In the genomic region with DNA sequence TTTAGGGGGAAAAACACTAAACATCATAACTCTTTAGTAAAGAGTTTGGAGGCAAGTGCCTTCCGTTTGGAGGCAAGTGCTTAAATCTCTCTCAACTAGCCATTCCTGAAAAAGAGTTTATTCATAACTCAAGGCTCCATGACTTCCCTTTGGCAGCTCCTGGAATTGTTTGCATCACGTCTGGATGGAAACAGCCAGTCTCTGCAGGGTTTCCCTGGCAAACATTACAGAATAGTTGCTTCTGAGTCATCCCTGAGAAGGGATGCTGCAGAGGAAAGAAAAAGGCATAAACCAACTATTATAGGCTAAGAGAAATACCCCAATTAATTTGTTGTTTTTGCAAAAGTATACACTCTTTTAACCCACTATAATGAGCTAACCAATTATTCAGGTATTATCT, we compare ENCODE assay signal across 15 cellular contexts.
DNase-seq lines count a peak whose midpoint lies in the region; ATAC-seq and TF ChIP-seq lines count a peak whose summit lies in the region.
"Had no signal": no experiment of that assay in that cellular context is flagged by ENCODE, and none has a peak within 500 bp of the region (broad histone marks: within the 10 kb centered on the region; RNA-seq: fewer than 3 reads in every experiment).

No MANE protein-coding gene starts in this region.

- no TSS peak for BruUV-seq in IMR-90 (replicated peaks; lab: Mats Ljungman, UMichigan)

- peaks cover 42 to 70% (median 52%) of the 10 kb centered on the region in 3 donors for H3K4me1 Mint-ChIP-seq in CD8-positive, alpha-beta memory T cell

- no peak overlapping the region for H4K8ac ChIP-seq in IMR-90 (ENCODE audit: low read depth in 2 of 2, low read length in 2 of 2)

- CTCF ChIA-PET in IMR-90 (lab: Yijun Ruan, JAX): no interaction called here
- CTCF ChIA-PET in CD8-positive, alpha-beta memory T cell (lab: Charles Lee): no interaction called here

- in situ Hi-C loops in IMR-90 (cut with MboI; ENCODE audit: low sequenced_read_pairs): no loop called here

- no peak overlapping the region for H3K23ac ChIP-seq in IMR-90 (ENCODE audit: low read depth, low read length)

- H4K5ac ChIP-seq in IMR-90 (ENCODE audit: low read depth, low read length): no peak overlapping the region

- no peak overlapping the region for H3K14ac ChIP-seq in IMR-90 (replicated peaks; ENCODE audit: low read depth, low read length)

- H3K18ac ChIP-seq in IMR-90 (ENCODE audit: low read depth, low read length): no peak overlapping the region

- DNase-seq in COR-L47 (lab: John Stamatoyannopoulos, UW) (peak; percentile 13), IMR-90 (peak; percentile 28), cardiac fibroblast (ENCODE audit: low read depth in 2 of 2) (peak; percentile 41 to 70), left lung (no peak), CD1c-positive myeloid dendritic cell (ENCODE audit: extremely low spot score) (no peak), MV-4-11 (lab: John Stamatoyannopoulos, UW) (no peak)
- no peak for DNase-seq in CD8-positive, alpha-beta memory T cell
- DNase-seq: activated CD4-positive, alpha-beta memory T cell treated with anti-CD3 and anti-CD28 coated beads for 36 hours; activated gamma-delta T cell; CD4-positive, CD25-positive, alpha-beta regulatory T cell; nephron progenitor cell had no signal

- no peak for ATAC-seq in IMR-90 (ENCODE audit: low read depth)
- peak; percentile 33 for ATAC-seq in left lung
- no peak for ATAC-seq in GM21786 (IDR thresholded peaks at IDR 0.05; ENCODE audit: unreplicated experiment)
- ATAC-seq: gastroesophageal sphincter had no signal

- no peak overlapping the region for H3K4me3 Mint-ChIP-seq in CD8-positive, alpha-beta memory T cell
- H3K4me3 Mint-ChIP-seq: activated CD4-positive, alpha-beta memory T cell treated with anti-CD3 and anti-CD28 coated beads for 36 hours; nephron progenitor cell; T-helper 2 cell treated with Interferon-gamma antibody and Interleukin-4, amounts not matched to agents 5 μg/mL and 100 μg/mL, for 36 hours had no signal

- no peaks in the 10 kb centered on the region for H3K9me1 ChIP-seq in IMR-90 (ENCODE audit: insufficient read depth, low read length)

- H2AFZ ChIP-seq in IMR-90 (replicated peaks; ENCODE audit: low read length, poor library complexity): no peak overlapping the region

- no peak overlapping the region for H3K4ac ChIP-seq in IMR-90 (ENCODE audit: low read depth, low read length)

- H3K36me3 Mint-ChIP-seq in CD8-positive, alpha-beta memory T cell: peaks cover 0 to 3% (median 2%) of the 10 kb centered on the region in 3 donors
- H3K36me3 Mint-ChIP-seq: activated CD4-positive, alpha-beta memory T cell treated with anti-CD3 and anti-CD28 coated beads for 36 hours had no signal

- no peaks in the 10 kb centered on the region for H4K20me1 ChIP-seq in IMR-90 (ENCODE audit: insufficient read depth, low read length)

- H2BK120ac ChIP-seq in IMR-90 (ENCODE audit: low read depth, low read length): no peak overlapping the region

- no peak overlapping the region for H3K9ac ChIP-seq in IMR-90 (ENCODE audit: low read depth, low read length)
- H3K9ac ChIP-seq: KMS-11 had no signal

- no peak overlapping the region for H4K91ac ChIP-seq in IMR-90 (ENCODE audit: insufficient read depth, low read depth, low read length)

- H2BK5ac ChIP-seq in IMR-90 (ENCODE audit: low read depth, low read length, poor library complexity, severe bottlenecking): no peak overlapping the region

- no peak overlapping the region for H2AK5ac ChIP-seq in IMR-90 (ENCODE audit: low read depth, low read length)

- H3K79me1 ChIP-seq in IMR-90 (ENCODE audit: low read depth in 1 of 2, low read length in 2 of 2): no peaks in the 10 kb centered on the region

- POLR2A ChIA-PET in IMR-90 (lab: Charles Lee; ENCODE audit: unreplicated experiment): no interaction called here
- POLR2A ChIA-PET in CD8-positive, alpha-beta memory T cell (lab: Charles Lee): no interaction called here

- H3K36me3 ChIP-seq in IMR-90 (ENCODE audit: control insufficient read depth, insufficient read depth, low read length): no peaks in the 10 kb centered on the region
- H3K36me3 ChIP-seq in left lung: no peaks in the 10 kb centered on the region
- no peaks in the 10 kb centered on the region for H3K36me3 ChIP-seq in CD8-positive, alpha-beta memory T cell (ENCODE audit: insufficient read depth, low read length)
- H3K36me3 ChIP-seq: gastroesophageal sphincter had no signal

- no peak overlapping the region for H3K56ac ChIP-seq in IMR-90 (ENCODE audit: extremely low read depth, insufficient read depth, low read length)

- no peak for TF ChIP-seq POLR2A in IMR-90 (IDR thresholded peaks at IDR 0.05; ENCODE audit: low read depth, low read length)

- no peak overlapping the region for H2BK15ac ChIP-seq in IMR-90 (ENCODE audit: low read depth, low read length)

- H3K9me3 ChIP-seq in IMR-90 (ENCODE audit: control insufficient read depth, insufficient read depth, low read length) (0 out of 2 replicates have a peak, but pooled peaks cover 2% of the 10 kb centered on the region), left lung (no peaks in the 10 kb centered on the region)
- H3K9me3 ChIP-seq in CD8-positive, alpha-beta memory T cell (ENCODE audit: low read length): no peaks in the 10 kb centered on the region
- H3K9me3 ChIP-seq: gastroesophageal sphincter had no signal

- H3K4me3 ChIP-seq in IMR-90 (ENCODE audit: insufficient read depth, low read depth, low read length) (no peak overlapping the region), cardiac fibroblast (replicated peaks in 1 of 2; ENCODE audit: low read depth in 2 of 2, low read length in 2 of 2) (no peak overlapping the region), left lung (no peak overlapping the region)
- H3K4me3 ChIP-seq in CD8-positive, alpha-beta memory T cell (ENCODE audit: low read length): no peak overlapping the region
- H3K4me3 ChIP-seq: gastroesophageal sphincter had no signal

- no peak overlapping the region for H3K4me2 ChIP-seq in IMR-90 (ENCODE audit: low read depth, low read length)
- H3K4me2 ChIP-seq: KMS-11 had no signal

- intact Hi-C loops in IMR-90 (cut with micrococcal nuclease): no loop called here
- intact Hi-C loops in left lung (cut with DNase I): no loop called here

- TF ChIP-seq RAD21 in IMR-90 (IDR thresholded peaks at IDR 0.05; ENCODE audit: low read length): no peak

- H2AK9ac ChIP-seq in IMR-90 (replicated peaks; ENCODE audit: low read depth, low read length, poor library complexity): no peak overlapping the region

- peaks cover 0 to 1% (median 0%) of the 10 kb centered on the region in 5 donors for H3K9me3 Mint-ChIP-seq in CD8-positive, alpha-beta memory T cell
- H3K9me3 Mint-ChIP-seq: activated CD4-positive, alpha-beta memory T cell treated with anti-CD3 and anti-CD28 coated beads for 36 hours; nephron progenitor cell had no signal

- no peak for TF ChIP-seq CTCF in IMR-90 (conservative IDR thresholded peaks at IDR 0.05; ENCODE audit: low read depth, low read length)
- TF ChIP-seq CTCF in cardiac fibroblast (IDR thresholded peaks at IDR 0.05; ENCODE audit: low read depth, low read length): no peak
- TF ChIP-seq CTCF in left lung (IDR thresholded peaks at IDR 0.05): no peak

- H3K27me3 ChIP-seq in IMR-90 (ENCODE audit: control insufficient read depth, insufficient read depth, low read length) (no peaks in the 10 kb centered on the region), left lung (no peaks in the 10 kb centered on the region)
- no peaks in the 10 kb centered on the region for H3K27me3 ChIP-seq in CD8-positive, alpha-beta memory T cell (ENCODE audit: insufficient read depth, low read length, poor library complexity, severe bottlenecking)

- H3K27me3 Mint-ChIP-seq in CD8-positive, alpha-beta memory T cell: no peaks in the 10 kb centered on the region
- H3K27me3 Mint-ChIP-seq: activated CD4-positive, alpha-beta memory T cell treated with anti-CD3 and anti-CD28 coated beads for 36 hours had no signal

- H2BK20ac ChIP-seq in IMR-90 (ENCODE audit: low read depth, low read length): no peak overlapping the region

- no peaks in the 10 kb centered on the region for H3K4me1 ChIP-seq in IMR-90 (ENCODE audit: control insufficient read depth, insufficient read depth, low read length)
- no peaks in the 10 kb centered on the region for H3K4me1 ChIP-seq in left lung
- peaks cover 16% of the 10 kb centered on the region for H3K4me1 ChIP-seq in CD8-positive, alpha-beta memory T cell (ENCODE audit: insufficient read depth, low read length)
- H3K4me1 ChIP-seq: gastroesophageal sphincter had no signal

- H3K27ac Mint-ChIP-seq in CD8-positive, alpha-beta memory T cell: no peak overlapping the region
- H3K27ac Mint-ChIP-seq: activated CD4-positive, alpha-beta memory T cell treated with anti-CD3 and anti-CD28 coated beads for 36 hours; T-helper 2 cell treated with Interferon-gamma antibody and Interleukin-4, amounts not matched to agents 5 μg/mL and 100 μg/mL, for 36 hours had no signal

- H3K27ac ChIP-seq in IMR-90 (ENCODE audit: insufficient read depth, low read length) (no peak overlapping the region), left lung (no peak overlapping the region)
- H3K27ac ChIP-seq in CD8-positive, alpha-beta memory T cell (ENCODE audit: low read depth, low read length): no peak overlapping the region
- H3K27ac ChIP-seq: gastroesophageal sphincter, KMS-11 had no signal

- dilution Hi-C loops in IMR-90 (cut with HindIII; ENCODE audit: low sequenced_read_pairs, unreplicated experiment): no loop called here

- no CpG with 5 or more reads among the region's 2 CpGs for WGBS in IMR-90 (ENCODE audit: extremely low coverage in 2 of 2, insufficient read length in 1 of 2), 2 experiments

TF ChIP-seq in IMR-90, 13 proteins besides CTCF, POLR2A, EP300 and RAD21:
- no peak for TF ChIP-seq SMC3 (IDR thresholded peaks at IDR 0.05; ENCODE audit: low read depth, low read length)
- TF ChIP-seq RCOR1 (IDR thresholded peaks at IDR 0.05; ENCODE audit: insufficient replicate concordance, low read length): no peak
- no peak for TF ChIP-seq RFX5 (IDR thresholded peaks at IDR 0.05; ENCODE audit: low read depth, low read length)
- no peak for TF ChIP-seq ELK1 (IDR thresholded peaks at IDR 0.05; ENCODE audit: borderline replicate concordance, low read depth, low read length)

Comparison
In these comparisons a context has a peak if more than half of its experiments do, and no peak if none do; other contexts are left out.
1. DNase-seq: peak in COR-L47 (single experiment), IMR-90 (single experiment) and cardiac fibroblast (2 of 2); none in left lung (0 of 2), CD1c-positive myeloid dendritic cell (single experiment), CD8-positive, alpha-beta memory T cell (0 of 5) and MV-4-11 (single experiment).